Comparison of ENCODE assay signal across 18 cellular contexts in genomic region chr4:74293558-74293957, GRCh38. TPM values are rescaled to one million over a fixed set of nuclear protein-coding genes. Genes with fewer than 3 reads are reported as not detected.
DNase-seq lines count a peak whose midpoint lies in the region; TF ChIP-seq lines count a peak whose summit lies in the region.
"Had no signal": no experiment of that assay in that cellular context is flagged by ENCODE, and none has a peak within 500 bp of the region (broad histone marks: within the 10 kb centered on the region; RNA-seq: fewer than 3 reads in every experiment).

No MANE protein-coding gene starts in this region.

- H3K4me3 ChIP-seq in thyroid gland (replicated peaks in 1 of 3), result no peak overlapping the region
- H3K4me3 ChIP-seq: BLaER1, GM12878 had no signal

- WGBS in thyroid gland, 2 donors, result 30 to 33% methylated on average over 2 of the region's 2 CpGs

- H3K27me3 ChIP-seq in thyroid gland, result no peaks in the 10 kb centered on the region
- H3K27me3 ChIP-seq: BLaER1 had no signal

- H3K4me1 ChIP-seq in thyroid gland, result peaks cover 5 to 7% of the 10 kb centered on the region in 2 donors
- H3K4me1 ChIP-seq: BLaER1 had no signal

- H3K27ac ChIP-seq in thyroid gland, result no peak overlapping the region
- H3K27ac ChIP-seq: BLaER1 had no signal

- H3K9me3 ChIP-seq in thyroid gland, result no peaks in the 10 kb centered on the region
- H3K9me3 ChIP-seq: BLaER1 had no signal

- no peak for TF ChIP-seq POLR2A in thyroid gland (IDR thresholded peaks at IDR 0.05)

- no peak for TF ChIP-seq CTCF in thyroid gland (IDR thresholded peaks at IDR 0.05)

- no peaks in the 10 kb centered on the region for H3K36me3 ChIP-seq in thyroid gland
- H3K36me3 ChIP-seq: BLaER1 had no signal

- DNase-seq in NCI-H187 treated with DMSO at 0.1 percent for 48 hours (lab: John Stamatoyannopoulos, UW) (peak; percentile 94), NCI-H510A treated with DMSO at 0.1 percent for 48 hours (lab: John Stamatoyannopoulos, UW) (peak; percentile 77), kidney glomerular epithelial cell (lab: John Stamatoyannopoulos, UW) (peak; percentile 25), thyroid gland (peak; percentile 20 to 29), NCI-H524 (lab: John Stamatoyannopoulos, UW) (no peak)
- DNase-seq in activated CD8-positive, alpha-beta memory T cell treated with anti-CD3 and anti-CD28 coated beads for 24 hours, result no peak
- no peak for DNase-seq in activated CD4-positive, alpha-beta T cell treated with anti-CD3 and anti-CD28 coated beads for 48 hours
- DNase-seq: DMS153, HCEC 1CT, IMR-90, Kasumi-1, NCI-H2081, NCI-H526 had no signal

- intact Hi-C loops in thyroid gland (cut with DNase I), result no loop called here

RNA-seq across cellular contexts. Expression of gene EPGN, which starts 14.7 kb away (rescaled TPM):
- total RNA-seq in thyroid gland, result not detected
- total RNA-seq: G401, HT-29, OCI-LY7 had no signal

Comparison
In these comparisons a context has a peak if more than half of its experiments do, and no peak if none do; other contexts are left out.
1. DNase-seq: peak in NCI-H187 treated with DMSO at 0.1 percent for 48 hours (single experiment), NCI-H510A treated with DMSO at 0.1 percent for 48 hours (single experiment), kidney glomerular epithelial cell (single experiment) and thyroid gland (2 of 2); none in NCI-H524 (0 of 2), activated CD8-positive, alpha-beta memory T cell treated with anti-CD3 and anti-CD28 coated beads for 24 hours (single experiment) and activated CD4-positive, alpha-beta T cell treated with anti-CD3 and anti-CD28 coated beads for 48 hours (single experiment).